8 cellular contexts compared by ENCODE assay signal in the genomic region with DNA sequence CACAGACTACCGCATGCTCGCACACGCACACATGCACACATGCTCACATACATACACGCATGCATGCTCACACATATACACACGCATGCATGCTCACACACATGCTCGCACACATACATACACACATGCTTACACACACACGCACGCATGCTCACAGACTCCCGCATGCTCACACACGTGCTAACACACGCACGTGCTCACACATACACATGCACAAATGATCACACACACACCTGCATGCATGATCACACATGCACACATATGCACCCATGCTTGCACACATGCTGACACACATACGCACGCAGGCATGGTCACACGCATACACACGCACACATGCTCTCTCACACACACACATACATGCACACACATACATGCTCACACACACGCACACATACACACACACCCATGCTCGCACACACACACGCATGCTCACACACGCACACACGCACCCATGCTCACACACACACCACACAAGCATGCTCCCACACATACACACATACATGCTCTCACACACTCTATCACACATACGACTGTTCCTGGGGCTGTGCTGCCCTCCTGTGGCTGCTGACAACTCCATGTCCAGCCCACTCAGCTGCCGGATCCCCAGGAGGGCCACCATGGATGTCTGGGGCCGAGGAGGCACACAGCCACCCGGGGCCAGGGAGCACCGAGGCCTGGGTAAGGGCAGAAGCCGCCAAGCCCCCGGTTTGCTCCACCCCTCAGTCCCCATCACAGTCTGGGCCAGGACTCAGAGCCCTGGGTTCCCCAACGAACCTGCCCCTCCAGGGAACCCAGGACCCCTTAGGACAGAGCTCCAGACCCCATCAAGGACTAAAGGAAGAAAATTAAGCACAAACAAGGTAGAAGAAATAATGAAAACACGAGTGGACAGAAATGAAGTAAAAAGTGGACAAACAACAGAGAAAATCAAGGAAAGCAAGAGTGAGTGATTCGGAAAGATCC. TPM values are rescaled to one million over a fixed set of nuclear protein-coding genes. Genes with fewer than 3 reads are reported as not detected.
DNase-seq lines count a peak whose midpoint lies in the region; TF ChIP-seq lines count a peak whose summit lies in the region.

No MANE protein-coding gene starts in this region.

- peak; percentile 84 for TF ChIP-seq CTCF in SK-N-SH (IDR thresholded peaks at IDR 0.05)

- no peaks in the 10 kb centered on the region for H3K27me3 ChIP-seq in MG63
- H3K27me3 ChIP-seq in SK-N-SH (ENCODE audit: insufficient read depth) = peaks cover 15% of the 10 kb centered on the region

- POLR2A ChIA-PET in SK-N-SH (lab: Yijun Ruan, JAX) = interaction anchor here (0.8 kb wide), 2 partner anchors 147 to 148 kb away, joined by 3 read pairs; no protein-coding TSS in a partner anchor

- no peaks in the 10 kb centered on the region for H3K79me2 ChIP-seq in SK-N-SH (ENCODE audit: insufficient read depth)

- no peaks in the 10 kb centered on the region for H3K36me3 ChIP-seq in MG63
- H3K36me3 ChIP-seq in SK-N-SH (replicated peaks in 1 of 2; ENCODE audit: control insufficient read depth in 1 of 2, insufficient read depth in 2 of 2, low read length in 1 of 2) = no peaks in the 10 kb centered on the region

- H3K4me1 ChIP-seq in SK-N-SH (ENCODE audit: control insufficient read depth in 1 of 2, insufficient read depth in 2 of 2, low read depth in 1 of 2, low read length in 1 of 2) = peaks cover 0 to 8% of the 10 kb centered on the region in 2 experiments; a peak in 1 of 4 replicates

- H2AFZ ChIP-seq in SK-N-SH (ENCODE audit: low read depth) = no peak overlapping the region

- H3K9me3 ChIP-seq in MG63 = no peaks in the 10 kb centered on the region
- no peaks in the 10 kb centered on the region for H3K9me3 ChIP-seq in SK-N-SH

- H3K27ac ChIP-seq in SK-N-SH (ENCODE audit: low read depth in 2 of 2, low read length in 1 of 2) = no peak overlapping the region

- TF ChIP-seq EP300 in SK-N-SH (IDR thresholded peaks at IDR 0.05; ENCODE audit: borderline replicate concordance in 1 of 2, low read depth in 1 of 2, low read length in 1 of 2) = no peak

- peaks cover 9% of the 10 kb centered on the region for H3F3A ChIP-seq in SK-N-SH (replicated peaks; ENCODE audit: insufficient read depth)

- peak; percentile 94 for TF ChIP-seq RAD21 in SK-N-SH (IDR thresholded peaks at IDR 0.05; ENCODE audit: low read length)

- 29% methylated on average over 28 of the region's 31 CpGs for WGBS in SK-N-SH (ENCODE audit: low lambda C conversion rate)

- CTCF ChIA-PET in SK-N-SH (lab: Yijun Ruan, JAX) = interaction anchor here (0.6 to 1.4 kb wide), 37 partner anchors 9 to 320 kb away, joined by 3 to 141 read pairs (median 4); no protein-coding TSS in a partner anchor

- no peaks in the 10 kb centered on the region for H4K20me1 ChIP-seq in SK-N-SH (ENCODE audit: insufficient read depth)

- H3K4me2 ChIP-seq in SK-N-SH = no peak overlapping the region

- H3K4me3 ChIP-seq in MG63 = no peak overlapping the region
- no peak overlapping the region; a peak in 1 of 4 replicates for H3K4me3 ChIP-seq in SK-N-SH (ENCODE audit: low read depth in 2 of 2, low read length in 1 of 2)

- no peaks in the 10 kb centered on the region for H3K9me2 ChIP-seq in SK-N-SH

- intact Hi-C loops in posterior vena cava (cut with DNase I) = loop anchor here (1.0 kb wide), 2 partner anchors 142 to 147 kb away; no protein-coding TSS in a partner anchor

- no peak overlapping the region for H3K9ac ChIP-seq in SK-N-SH

- DNase-seq in DMS79 (lab: John Stamatoyannopoulos, UW) = peak; percentile 65
- peak; percentile 64 for DNase-seq in MG63
- peak; percentile 90 for DNase-seq in SK-N-SH
- DNase-seq in activated gamma-delta T cell treated with anti-CD3 and anti-CD28 coated beads, Interleukin-2, amount 50 U/mL, for 16 hours (ENCODE audit: low read depth) = peak; percentile 63
- DNase-seq in globus pallidus (ENCODE audit: low spot score) = peak; percentile 58
- peak; percentile 94 for DNase-seq in posterior vena cava (ENCODE audit: low spot score)
- DNase-seq in ureter (ENCODE audit: low spot score) = peak; percentile 79
- DNase-seq in HPDE6-E6E7 (ENCODE audit: extremely low spot score) = no peak

TF ChIP-seq in SK-N-SH, 30 proteins besides CTCF, POLR2A, EP300 and RAD21:
- TF ChIP-seq GABPA (IDR thresholded peaks at IDR 0.05; ENCODE audit: low read depth) = no peak
- TF ChIP-seq SMC3 (IDR thresholded peaks at IDR 0.05; ENCODE audit: low read depth, low read length) = peak; percentile 91
- peak; percentile 18; the same call in 1 of the 2 replicates for TF ChIP-seq NRF1 (IDR thresholded peaks at IDR 0.05; ENCODE audit: low read depth, low read length)

RNA-seq across cellular contexts. Expression of a gene that starts 31.4 kb away (rescaled TPM):
- 24.5 and 25.9 TPM in 2 replicates for total RNA-seq in MG63 (2014; rRNA removed; shearing (Covaris generic); ENCODE audit: low replicate concordance)
- polyA plus RNA-seq in SK-N-SH (2012; rRNA removed) = 39.8 and 43.0 TPM in 2 replicates
- 16.4 and 32.5 TPM in 2 replicates for polyA plus RNA-seq in SK-N-SH (2012; cell fraction: cytosol; rRNA removed)
- 32.6 and 35.1 TPM in 2 replicates for polyA plus RNA-seq in SK-N-SH (2012; cell fraction: nucleus; rRNA removed)
- total RNA-seq in posterior vena cava = 100 to 1,000 TPM in 1 of 2 donors, 10 to 100 TPM in 1; 91.4 to 118 TPM
- 109 TPM for total RNA-seq in ureter

RNA-seq across cellular contexts. Expression of a gene that starts 55.9 kb away (rescaled TPM):
- total RNA-seq in MG63 (2014; rRNA removed; shearing (Covaris generic); ENCODE audit: low replicate concordance) = 58.8 and 116 TPM in 2 replicates
- polyA plus RNA-seq in SK-N-SH (2012; rRNA removed) = 41.8 and 46.8 TPM in 2 replicates
- polyA plus RNA-seq in SK-N-SH (2012; cell fraction: cytosol; rRNA removed) = 16.8 and 33.3 TPM in 2 replicates
- 50.8 and 59.5 TPM in 2 replicates for polyA plus RNA-seq in SK-N-SH (2012; cell fraction: nucleus; rRNA removed)
- total RNA-seq in posterior vena cava = 10 to 100 TPM; 27.1 to 28.8 TPM
- 52.2 TPM for total RNA-seq in ureter
